ENCODE assay signal across 1 cellular context in the genomic region with DNA sequence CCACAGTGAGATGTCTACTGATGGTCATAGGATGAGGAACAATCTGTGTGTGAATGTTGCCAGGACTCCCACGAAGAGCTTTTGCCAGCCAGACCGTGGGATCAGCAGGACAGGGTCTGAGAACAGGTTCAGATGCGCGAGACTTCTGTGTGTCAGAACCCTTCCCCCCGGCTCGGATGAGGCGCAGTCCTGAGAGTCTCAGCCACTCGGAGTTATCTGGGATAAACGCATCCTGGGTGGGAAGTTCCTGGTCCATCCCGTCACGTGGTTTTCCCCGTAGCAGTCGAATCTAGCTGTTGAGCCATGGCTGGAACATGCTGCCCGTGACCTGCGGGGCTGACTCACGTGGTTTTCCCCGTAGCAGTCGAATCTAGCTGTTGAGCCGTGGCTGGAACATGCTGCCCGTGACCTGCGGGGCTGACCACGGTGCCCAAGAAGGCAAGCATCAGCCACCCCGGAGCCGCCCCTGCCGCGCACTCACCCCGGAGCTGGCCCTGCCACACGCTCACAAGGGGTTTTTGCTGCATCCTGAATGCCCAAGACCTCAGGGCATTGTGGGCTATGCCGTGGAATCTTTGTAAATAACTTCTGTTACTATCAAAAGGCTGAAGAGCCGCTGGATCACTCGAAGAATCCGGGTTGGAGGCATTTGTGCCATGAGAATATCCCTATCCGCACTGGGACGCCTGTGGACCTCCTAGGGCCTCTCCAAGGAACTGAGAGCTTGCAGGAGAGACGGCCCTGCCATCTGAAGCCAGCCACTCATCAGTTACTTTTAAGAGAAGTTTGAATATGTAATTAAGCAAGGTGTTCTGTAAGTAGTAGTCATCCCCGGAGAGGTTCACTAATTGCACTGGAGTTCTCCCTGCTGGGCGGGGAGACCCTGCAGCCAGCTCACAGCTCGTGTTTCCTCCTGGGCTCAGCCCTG.
TF ChIP-seq lines count a peak whose summit lies in the region.

No MANE protein-coding gene starts in this region.

TF ChIP-seq in WTC11, 78 proteins besides CTCF, POLR2A, EP300 and RAD21 (continued from another document):
- TF ChIP-seq, protein P1, sequence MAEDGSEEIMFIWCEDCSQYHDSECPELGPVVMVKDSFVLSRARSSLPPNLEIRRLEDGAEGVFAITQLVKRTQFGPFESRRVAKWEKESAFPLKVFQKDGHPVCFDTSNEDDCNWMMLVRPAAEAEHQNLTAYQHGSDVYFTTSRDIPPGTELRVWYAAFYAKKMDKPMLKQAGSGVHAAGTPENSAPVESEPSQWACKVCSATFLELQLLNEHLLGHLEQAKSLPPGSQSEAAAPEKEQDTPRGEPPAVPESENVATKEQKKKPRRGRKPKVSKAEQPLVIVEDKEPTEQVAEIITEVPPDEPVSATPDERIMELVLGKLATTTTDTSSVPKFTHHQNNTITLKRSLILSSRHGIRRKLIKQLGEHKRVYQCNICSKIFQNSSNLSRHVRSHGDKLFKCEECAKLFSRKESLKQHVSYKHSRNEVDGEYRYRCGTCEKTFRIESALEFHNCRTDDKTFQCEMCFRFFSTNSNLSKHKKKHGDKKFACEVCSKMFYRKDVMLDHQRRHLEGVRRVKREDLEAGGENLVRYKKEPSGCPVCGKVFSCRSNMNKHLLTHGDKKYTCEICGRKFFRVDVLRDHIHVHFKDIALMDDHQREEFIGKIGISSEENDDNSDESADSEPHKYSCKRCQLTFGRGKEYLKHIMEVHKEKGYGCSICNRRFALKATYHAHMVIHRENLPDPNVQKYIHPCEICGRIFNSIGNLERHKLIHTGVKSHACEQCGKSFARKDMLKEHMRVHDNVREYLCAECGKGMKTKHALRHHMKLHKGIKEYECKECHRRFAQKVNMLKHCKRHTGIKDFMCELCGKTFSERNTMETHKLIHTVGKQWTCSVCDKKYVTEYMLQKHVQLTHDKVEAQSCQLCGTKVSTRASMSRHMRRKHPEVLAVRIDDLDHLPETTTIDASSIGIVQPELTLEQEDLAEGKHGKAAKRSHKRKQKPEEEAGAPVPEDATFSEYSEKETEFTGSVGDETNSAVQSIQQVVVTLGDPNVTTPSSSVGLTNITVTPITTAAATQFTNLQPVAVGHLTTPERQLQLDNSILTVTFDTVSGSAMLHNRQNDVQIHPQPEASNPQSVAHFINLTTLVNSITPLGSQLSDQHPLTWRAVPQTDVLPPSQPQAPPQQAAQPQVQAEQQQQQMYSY (CRISPR knock-in tag; IDR thresholded peaks at IDR 0.05) = no peak
- TF ChIP-seq ZNF317 (CRISPR knock-in tag; IDR thresholded peaks at IDR 0.05; ENCODE audit: borderline replicate concordance, low read depth) = no peak
- no peak for TF ChIP-seq TP53 (CRISPR knock-in tag; IDR thresholded peaks at IDR 0.05)
- TF ChIP-seq, protein P2, sequence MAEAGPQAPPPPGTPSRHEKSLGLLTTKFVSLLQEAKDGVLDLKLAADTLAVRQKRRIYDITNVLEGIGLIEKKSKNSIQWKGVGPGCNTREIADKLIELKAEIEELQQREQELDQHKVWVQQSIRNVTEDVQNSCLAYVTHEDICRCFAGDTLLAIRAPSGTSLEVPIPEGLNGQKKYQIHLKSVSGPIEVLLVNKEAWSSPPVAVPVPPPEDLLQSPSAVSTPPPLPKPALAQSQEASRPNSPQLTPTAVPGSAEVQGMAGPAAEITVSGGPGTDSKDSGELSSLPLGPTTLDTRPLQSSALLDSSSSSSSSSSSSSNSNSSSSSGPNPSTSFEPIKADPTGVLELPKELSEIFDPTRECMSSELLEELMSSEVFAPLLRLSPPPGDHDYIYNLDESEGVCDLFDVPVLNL (CRISPR knock-in tag; IDR thresholded peaks at IDR 0.05; ENCODE audit: borderline replicate concordance, low read depth) = no peak
- TF ChIP-seq, protein P3, sequence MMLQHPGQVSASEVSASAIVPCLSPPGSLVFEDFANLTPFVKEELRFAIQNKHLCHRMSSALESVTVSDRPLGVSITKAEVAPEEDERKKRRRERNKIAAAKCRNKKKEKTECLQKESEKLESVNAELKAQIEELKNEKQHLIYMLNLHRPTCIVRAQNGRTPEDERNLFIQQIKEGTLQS (CRISPR knock-in tag; conservative IDR thresholded peaks at IDR 0.05) = no peak
- TF ChIP-seq NFATC4 (CRISPR knock-in tag; IDR thresholded peaks at IDR 0.05) = no peak
- no peak for TF ChIP-seq FOXJ3 (CRISPR knock-in tag; IDR thresholded peaks at IDR 0.05; ENCODE audit: borderline replicate concordance)
- TF ChIP-seq, protein P4, sequence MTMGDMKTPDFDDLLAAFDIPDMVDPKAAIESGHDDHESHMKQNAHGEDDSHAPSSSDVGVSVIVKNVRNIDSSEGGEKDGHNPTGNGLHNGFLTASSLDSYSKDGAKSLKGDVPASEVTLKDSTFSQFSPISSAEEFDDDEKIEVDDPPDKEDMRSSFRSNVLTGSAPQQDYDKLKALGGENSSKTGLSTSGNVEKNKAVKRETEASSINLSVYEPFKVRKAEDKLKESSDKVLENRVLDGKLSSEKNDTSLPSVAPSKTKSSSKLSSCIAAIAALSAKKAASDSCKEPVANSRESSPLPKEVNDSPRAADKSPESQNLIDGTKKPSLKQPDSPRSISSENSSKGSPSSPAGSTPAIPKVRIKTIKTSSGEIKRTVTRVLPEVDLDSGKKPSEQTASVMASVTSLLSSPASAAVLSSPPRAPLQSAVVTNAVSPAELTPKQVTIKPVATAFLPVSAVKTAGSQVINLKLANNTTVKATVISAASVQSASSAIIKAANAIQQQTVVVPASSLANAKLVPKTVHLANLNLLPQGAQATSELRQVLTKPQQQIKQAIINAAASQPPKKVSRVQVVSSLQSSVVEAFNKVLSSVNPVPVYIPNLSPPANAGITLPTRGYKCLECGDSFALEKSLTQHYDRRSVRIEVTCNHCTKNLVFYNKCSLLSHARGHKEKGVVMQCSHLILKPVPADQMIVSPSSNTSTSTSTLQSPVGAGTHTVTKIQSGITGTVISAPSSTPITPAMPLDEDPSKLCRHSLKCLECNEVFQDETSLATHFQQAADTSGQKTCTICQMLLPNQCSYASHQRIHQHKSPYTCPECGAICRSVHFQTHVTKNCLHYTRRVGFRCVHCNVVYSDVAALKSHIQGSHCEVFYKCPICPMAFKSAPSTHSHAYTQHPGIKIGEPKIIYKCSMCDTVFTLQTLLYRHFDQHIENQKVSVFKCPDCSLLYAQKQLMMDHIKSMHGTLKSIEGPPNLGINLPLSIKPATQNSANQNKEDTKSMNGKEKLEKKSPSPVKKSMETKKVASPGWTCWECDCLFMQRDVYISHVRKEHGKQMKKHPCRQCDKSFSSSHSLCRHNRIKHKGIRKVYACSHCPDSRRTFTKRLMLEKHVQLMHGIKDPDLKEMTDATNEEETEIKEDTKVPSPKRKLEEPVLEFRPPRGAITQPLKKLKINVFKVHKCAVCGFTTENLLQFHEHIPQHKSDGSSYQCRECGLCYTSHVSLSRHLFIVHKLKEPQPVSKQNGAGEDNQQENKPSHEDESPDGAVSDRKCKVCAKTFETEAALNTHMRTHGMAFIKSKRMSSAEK (CRISPR knock-in tag; IDR thresholded peaks at IDR 0.05; ENCODE audit: borderline replicate concordance) = no peak
- TF ChIP-seq KAT7 (CRISPR knock-in tag; IDR thresholded peaks at IDR 0.05; ENCODE audit: borderline replicate concordance) = no peak
- TF ChIP-seq HMGA2 (CRISPR knock-in tag; IDR thresholded peaks at IDR 0.05) = no peak
- TF ChIP-seq ESRRA (CRISPR knock-in tag; IDR thresholded peaks at IDR 0.05; ENCODE audit: borderline replicate concordance) = no peak
- no peak for TF ChIP-seq NFE2L1 (CRISPR knock-in tag; IDR thresholded peaks at IDR 0.05)
TF ChIP-seq in WTC11: peak in this region for 0.
